20 cellular contexts compared by ENCODE assay signal in genomic region chr3:176958560-176958959, GRCh38.
"Had no signal": no experiment of that assay in that cellular context is flagged by ENCODE, and none has a peak within 500 bp of the region (broad histone marks: within the 10 kb centered on the region; RNA-seq: fewer than 3 reads in every experiment).

No MANE protein-coding gene starts in this region.

- H3K27ac Mint-ChIP-seq: mesothelial cell of epicardium had no signal

- DNase-seq: dermis blood vessel endothelial cell; dorsolateral prefrontal cortex; effector CD4-positive, alpha-beta T cell; effector memory CD4-positive, alpha-beta T cell; esophagus squamous epithelium; foreskin fibroblast; foreskin melanocyte; gastrocnemius medialis; glutamatergic neuron; head of caudate nucleus; heart right ventricle; hippocampal formation; left cardiac atrium; left lung; left ventricle myocardium superior; lower lobe of right lung; mesenchymal stem cell; mucosa of descending colon had no signal

- H3K27me3 ChIP-seq: dorsolateral prefrontal cortex, esophagus squamous epithelium, gastrocnemius medialis, heart right ventricle, left lung had no signal

- H3K9me3 ChIP-seq: esophagus squamous epithelium, gastrocnemius medialis, heart right ventricle, left lung, lower lobe of right lung, mucosa of descending colon had no signal

- H3K4me1 ChIP-seq: left lung, lower lobe of right lung had no signal

- H3K36me3 Mint-ChIP-seq: mesothelial cell of epicardium had no signal

- H3K27ac ChIP-seq: coronary artery, dorsolateral prefrontal cortex, esophagus squamous epithelium, gastrocnemius medialis, heart right ventricle, left lung, lower lobe of right lung had no signal

- H3K36me3 ChIP-seq: esophagus squamous epithelium, gastrocnemius medialis, heart right ventricle, left lung, lower lobe of right lung had no signal

- H3K4me3 ChIP-seq: coronary artery, dorsolateral prefrontal cortex, esophagus squamous epithelium, gastrocnemius medialis, heart right ventricle, left lung, lower lobe of right lung, mucosa of descending colon had no signal

- H3K4me3 Mint-ChIP-seq: mesothelial cell of epicardium had no signal
